1 cellular context compared by ENCODE assay signal in the genomic region with DNA sequence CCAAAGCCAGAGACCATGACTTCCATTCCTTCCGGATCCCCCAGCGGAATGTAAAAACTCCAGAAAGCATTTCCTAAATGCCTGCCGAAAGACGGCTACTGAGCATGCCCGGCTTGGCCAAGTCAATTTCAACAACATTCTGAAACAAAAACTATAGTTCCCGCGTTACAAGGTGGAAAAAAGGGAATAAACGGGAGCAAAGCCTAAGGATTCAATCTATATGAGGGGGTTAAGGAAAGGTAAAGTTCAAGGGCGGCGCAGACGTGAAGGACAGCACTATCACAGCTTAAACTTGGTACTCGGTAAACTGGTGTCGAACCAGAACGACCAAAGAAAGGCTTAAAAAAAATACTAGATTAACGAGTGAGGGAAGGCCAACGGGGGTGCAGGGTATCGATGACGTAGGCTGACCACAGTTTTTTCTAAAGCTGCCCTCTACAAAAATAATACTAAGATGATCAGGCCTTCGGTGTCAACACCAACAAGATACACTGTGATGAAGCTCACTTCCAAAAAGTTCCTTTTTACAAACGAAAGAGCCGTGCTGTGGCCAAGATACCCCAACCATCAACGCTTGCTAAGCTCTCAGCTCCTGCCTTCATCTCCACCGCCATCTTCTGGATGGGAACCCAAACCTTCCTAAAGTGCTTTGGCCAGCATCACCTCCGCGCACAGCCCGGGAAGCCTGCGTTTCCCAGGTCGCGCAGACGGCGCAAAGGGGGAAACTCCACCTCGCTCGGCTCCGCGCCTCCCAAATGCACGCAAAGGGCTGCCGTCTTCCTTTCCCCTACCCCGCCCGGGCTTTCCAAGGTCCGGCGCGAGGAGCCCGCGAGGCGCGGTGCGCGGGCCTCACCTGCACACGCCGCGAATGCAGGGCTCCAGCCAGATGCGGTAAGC.
TF ChIP-seq lines count a peak whose summit lies in the region.

No MANE protein-coding gene starts in this region.

TF ChIP-seq in GM12878, 131 proteins besides CTCF, POLR2A, EP300 and RAD21 (continued from another document):
- TF ChIP-seq ZNF687 (IDR thresholded peaks at IDR 0.05) (peak; percentile 42; the same call in 1 of the 2 replicates), SIX5 (IDR thresholded peaks at IDR 0.05; ENCODE audit: low read depth, low read length, severe bottlenecking) (no peak), MEF2A (IDR thresholded peaks at IDR 0.05; ENCODE audit: insufficient read depth, low read depth, low read length) (0 out of 2 replicates have a peak, but pooled peaks have one; percentile 28), SPI1 (IDR thresholded peaks at IDR 0.05; ENCODE audit: borderline replicate concordance, insufficient read depth, low read depth, low read length) (no peak), SREBF1 (IDR thresholded peaks at IDR 0.05; ENCODE audit: low read length) (no peak)
